13 cellular contexts compared by ENCODE assay signal in genomic region chr5:6728795-6729183, GRCh38. TPM values are rescaled to one million over a fixed set of nuclear protein-coding genes. Genes with fewer than 3 reads are reported as not detected.
DNase-seq lines count a peak whose midpoint lies in the region; ATAC-seq, FAIRE-seq and TF ChIP-seq lines count a peak whose summit lies in the region.
"Had no signal": no experiment of that assay in that cellular context is flagged by ENCODE, and none has a peak within 500 bp of the region (broad histone marks: within the 10 kb centered on the region; RNA-seq: fewer than 3 reads in every experiment).

No MANE protein-coding gene starts in this region.

- ATAC-seq in activated T-cell treated with anti-CD3 and anti-CD28 coated beads, Interleukin-2, amount 50 U/mL, for 4 hours, result no peak
- no peak for ATAC-seq in activated T-helper 17 cell treated with anti-CD3 and anti-CD28 coated beads, Interleukin-2, amount 50 U/mL, for 72 hours (replicated peaks)
- no peak for ATAC-seq in HG03280 (IDR thresholded peaks at IDR 0.05; ENCODE audit: unreplicated experiment)
- ATAC-seq: sciatic nerve had no signal

- peaks cover 86% of the 10 kb centered on the region for H3K4me1 Mint-ChIP-seq in activated T-cell treated with anti-CD3 and anti-CD28 coated beads, Interleukin-2, amount 50 U/mL, for 4 hours (ENCODE audit: low read depth)
- H3K4me1 Mint-ChIP-seq in activated T-helper 17 cell treated with anti-CD3 and anti-CD28 coated beads, Interleukin-2, amount 50 U/mL, for 72 hours, result peaks cover 66% of the 10 kb centered on the region
- peaks cover 72% of the 10 kb centered on the region for H3K4me1 Mint-ChIP-seq in osteocyte (ENCODE audit: unreplicated experiment)

- H3K27ac Mint-ChIP-seq in activated T-helper 17 cell treated with anti-CD3 and anti-CD28 coated beads, Interleukin-2, amount 50 U/mL, for 72 hours, result peak overlapping the region; percentile 78
- H3K27ac Mint-ChIP-seq in osteocyte (ENCODE audit: unreplicated experiment), result peak overlapping the region; percentile 21

- H3K4me3 Mint-ChIP-seq in activated T-cell treated with anti-CD3 and anti-CD28 coated beads, Interleukin-2, amount 50 U/mL, for 4 hours, result peak overlapping the region; percentile 57
- H3K4me3 Mint-ChIP-seq in activated T-helper 17 cell treated with anti-CD3 and anti-CD28 coated beads, Interleukin-2, amount 50 U/mL, for 72 hours, result peak overlapping the region; percentile 70
- H3K4me3 Mint-ChIP-seq in osteocyte (ENCODE audit: unreplicated experiment), result no peak overlapping the region

- DNase-seq in activated T-cell treated with anti-CD3 and anti-CD28 coated beads, Interleukin-2, amount 50 U/mL, for 4 hours, result no peak
- no peak for DNase-seq in activated T-cell treated with anti-CD3 and anti-CD28 coated beads, Interleukin-2, amount 50 U/mL, for 48 hours
- DNase-seq in osteocyte (ENCODE audit: extremely low spot score, unreplicated experiment) (no peak), cortex of kidney (lab: John Stamatoyannopoulos, UW) (no peak), RCC 7860 (ENCODE audit: low spot score) (no peak)
- DNase-seq: foreskin fibroblast, NCI-H2029 had no signal

- H3K9me3 Mint-ChIP-seq in activated T-cell treated with anti-CD3 and anti-CD28 coated beads, Interleukin-2, amount 50 U/mL, for 4 hours, result no peaks in the 10 kb centered on the region
- no peaks in the 10 kb centered on the region for H3K9me3 Mint-ChIP-seq in activated T-helper 17 cell treated with anti-CD3 and anti-CD28 coated beads, Interleukin-2, amount 50 U/mL, for 72 hours
- no peaks in the 10 kb centered on the region for H3K9me3 Mint-ChIP-seq in osteocyte (ENCODE audit: unreplicated experiment)

- peaks cover 57% of the 10 kb centered on the region for H3K36me3 ChIP-seq in KOPT-K1 (ENCODE audit: insufficient read depth, low read length)

- no peaks in the 10 kb centered on the region for H3K27me3 Mint-ChIP-seq in activated T-cell treated with anti-CD3 and anti-CD28 coated beads, Interleukin-2, amount 50 U/mL, for 4 hours (ENCODE audit: low read depth)
- H3K27me3 Mint-ChIP-seq in activated T-helper 17 cell treated with anti-CD3 and anti-CD28 coated beads, Interleukin-2, amount 50 U/mL, for 72 hours, result no peaks in the 10 kb centered on the region
- H3K27me3 Mint-ChIP-seq in osteocyte (ENCODE audit: unreplicated experiment), result no peaks in the 10 kb centered on the region

- peak overlapping the region; percentile 58 for H3K27ac ChIP-seq in KOPT-K1 (ENCODE audit: low read depth, low read length, poor library complexity, severe bottlenecking)

- H3K36me3 Mint-ChIP-seq in activated T-cell treated with anti-CD3 and anti-CD28 coated beads, Interleukin-2, amount 50 U/mL, for 4 hours (ENCODE audit: insufficient read depth), result peaks cover 10% of the 10 kb centered on the region
- H3K36me3 Mint-ChIP-seq in activated T-helper 17 cell treated with anti-CD3 and anti-CD28 coated beads, Interleukin-2, amount 50 U/mL, for 72 hours (ENCODE audit: low read depth), result peaks cover 53% of the 10 kb centered on the region
- no peaks in the 10 kb centered on the region for H3K36me3 Mint-ChIP-seq in osteocyte (ENCODE audit: unreplicated experiment)

- no peak for FAIRE-seq in RCC 7860 (lab: Jason Lieb, UNC)
- FAIRE-seq: G401.6, urothelium cell line had no signal

- no peaks in the 10 kb centered on the region for H3K9me3 ChIP-seq in KOPT-K1 (ENCODE audit: insufficient read depth, low read length, poor library complexity, severe bottlenecking)

- TF ChIP-seq CTCF in osteocyte (IDR thresholded peaks at IDR 0.05), result no peak

RNA-seq across cellular contexts. Expression of gene TENT4A, which starts 15.6 kb away (rescaled TPM):
- total RNA-seq in activated T-cell treated with anti-CD3 and anti-CD28 coated beads, Interleukin-2, amount 50 U/mL, for 4 hours, result 10 to 100 TPM; 24.7 to 27.4 (median 25.9) TPM
- 10 to 100 TPM; 39.0 to 52.4 TPM for total RNA-seq in activated T-helper 17 cell treated with anti-CD3 and anti-CD28 coated beads, Interleukin-2, amount 50 U/mL, for 72 hours
- 21.3 and 21.6 TPM in 2 replicates for total RNA-seq in osteocyte
